In genomic region chr1:148424138-148425003, GRCh38 we compare ENCODE assay signal across 8 cellular contexts. TPM values are rescaled to one million over a fixed set of nuclear protein-coding genes. Genes with fewer than 3 reads are reported as not detected.
DNase-seq lines count a peak whose midpoint lies in the region; ATAC-seq and TF ChIP-seq lines count a peak whose summit lies in the region.
"Not testable (repeated sequence)": the region's sequence is repeated elsewhere in the genome, so short reads cannot be mapped to it uniquely, and the experiment has no call there.

No MANE protein-coding gene starts in this region.

- H3K36me3 ChIP-seq in IMR-90 (ENCODE audit: control insufficient read depth, insufficient read depth, low read length): not testable (repeated sequence)
- H3K36me3 ChIP-seq in esophagus squamous epithelium: peaks cover 0 to 14% (median 0%) of the 10 kb centered on the region in 3 donors

- not testable (repeated sequence) for H3K9me3 Mint-ChIP-seq in neural crest cell; stimulated activated naive CD8-positive, alpha-beta T cell treated with anti-CD3 and anti-CD28 coated beads, Interleukin-15, Interleukin-2, amounts not matched to agents 100 ng/mL and 50 ng/mL, for 24 hours

- not testable (repeated sequence) for H2AFZ ChIP-seq in IMR-90 (replicated peaks; ENCODE audit: low read length, poor library complexity)

- no CpG with 5 or more reads among the region's 1 CpG for WGBS in IMR-90 (ENCODE audit: extremely low coverage in 2 of 2, insufficient read length in 1 of 2), 2 experiments
- WGBS in esophagus squamous epithelium, 2 donors: 63 to 78% methylated on average over 1 of the region's 1 CpG

- H2BK20ac ChIP-seq in IMR-90 (ENCODE audit: low read depth, low read length): not testable (repeated sequence)

- CTCF ChIA-PET in IMR-90 (lab: Yijun Ruan, JAX): not testable (repeated sequence)

- H4K8ac ChIP-seq in IMR-90 (ENCODE audit: low read depth in 2 of 2, low read length in 2 of 2): not testable (repeated sequence)

- not testable (repeated sequence) for TF ChIP-seq CTCF in IMR-90 (conservative IDR thresholded peaks at IDR 0.05; ENCODE audit: low read depth, low read length); astrocyte of the cerebellum (IDR thresholded peaks at IDR 0.05; ENCODE audit: low read depth, low read length, missing control alignments); esophagus squamous epithelium (IDR thresholded peaks at IDR 0.05); neural crest cell (conservative IDR thresholded peaks at IDR 0.05)

- not testable (repeated sequence) for H3K79me1 ChIP-seq in IMR-90 (ENCODE audit: low read depth in 1 of 2, low read length in 2 of 2)

- not testable (repeated sequence) for TF ChIP-seq POLR2A in IMR-90 (IDR thresholded peaks at IDR 0.05; ENCODE audit: low read depth, low read length); esophagus squamous epithelium (IDR thresholded peaks at IDR 0.05)

- not testable (repeated sequence) for H2BK5ac ChIP-seq in IMR-90 (ENCODE audit: low read depth, low read length, poor library complexity, severe bottlenecking)

- in situ Hi-C loops in IMR-90 (cut with MboI; ENCODE audit: low sequenced_read_pairs); SK-MEL-5 (cut with HindIII; ENCODE audit: low pct_unique_long_range_greater_than_20kb, low sequenced_read_pairs); astrocyte of the cerebellum (cut with HindIII; ENCODE audit: low sequenced_read_pairs): not testable (repeated sequence)

- H3K4me3 Mint-ChIP-seq in neural crest cell; stimulated activated naive CD8-positive, alpha-beta T cell treated with anti-CD3 and anti-CD28 coated beads, Interleukin-15, Interleukin-2, amounts not matched to agents 100 ng/mL and 50 ng/mL, for 24 hours: not testable (repeated sequence)

- peak overlapping the region; percentile 9 for H3K27ac Mint-ChIP-seq in neural crest cell (ENCODE audit: unreplicated experiment)
- peak overlapping the region; percentile 52 for H3K27ac Mint-ChIP-seq in stimulated activated naive CD8-positive, alpha-beta T cell treated with anti-CD3 and anti-CD28 coated beads, Interleukin-15, Interleukin-2, amounts not matched to agents 100 ng/mL and 50 ng/mL, for 24 hours

- H3K27ac ChIP-seq in IMR-90 (ENCODE audit: insufficient read depth, low read length): not testable (repeated sequence)
- H3K27ac ChIP-seq in esophagus squamous epithelium: peak overlapping the region; percentile 17 to 65 (median 44)

- H3K14ac ChIP-seq in IMR-90 (replicated peaks; ENCODE audit: low read depth, low read length): not testable (repeated sequence)

- H3K9ac ChIP-seq in IMR-90 (ENCODE audit: low read depth, low read length): not testable (repeated sequence)

- H3K18ac ChIP-seq in IMR-90 (ENCODE audit: low read depth, low read length): not testable (repeated sequence)

- H4K5ac ChIP-seq in IMR-90 (ENCODE audit: low read depth, low read length): not testable (repeated sequence)

- H3K4me2 ChIP-seq in IMR-90 (ENCODE audit: low read depth, low read length): not testable (repeated sequence)

- not testable (repeated sequence) for H3K27me3 Mint-ChIP-seq in neural crest cell (ENCODE audit: low read depth); stimulated activated naive CD8-positive, alpha-beta T cell treated with anti-CD3 and anti-CD28 coated beads, Interleukin-15, Interleukin-2, amounts not matched to agents 100 ng/mL and 50 ng/mL, for 24 hours

- H3K36me3 Mint-ChIP-seq in neural crest cell (ENCODE audit: low read depth): not testable (repeated sequence)
- H3K36me3 Mint-ChIP-seq in stimulated activated naive CD8-positive, alpha-beta T cell treated with anti-CD3 and anti-CD28 coated beads, Interleukin-15, Interleukin-2, amounts not matched to agents 100 ng/mL and 50 ng/mL, for 24 hours (ENCODE audit: low read depth): peaks cover 61% of the 10 kb centered on the region

- H3K4me1 ChIP-seq in IMR-90 (ENCODE audit: control insufficient read depth, insufficient read depth, low read length): not testable (repeated sequence)
- peaks cover 0 to 40% (median 8%) of the 10 kb centered on the region in 3 donors for H3K4me1 ChIP-seq in esophagus squamous epithelium

- H2BK15ac ChIP-seq in IMR-90 (ENCODE audit: low read depth, low read length): not testable (repeated sequence)

- not testable (repeated sequence) for H4K20me1 ChIP-seq in IMR-90 (ENCODE audit: insufficient read depth, low read length)

- not testable (repeated sequence) for H3K4ac ChIP-seq in IMR-90 (ENCODE audit: low read depth, low read length)

- not testable (repeated sequence) for H3K27me3 ChIP-seq in IMR-90 (ENCODE audit: control insufficient read depth, insufficient read depth, low read length); esophagus squamous epithelium

- DNase-seq in COLO668 (lab: John Stamatoyannopoulos, UW; ENCODE audit: unreplicated experiment) (peak; percentile 37), IMR-90 (peak; percentile 69), SK-MEL-5 (ENCODE audit: low read depth, low spot score) (peak; percentile 88), astrocyte of the cerebellum (ENCODE audit: low read depth) (peak; percentile 26), islet precursor cell (peak; percentile 86)
- not testable (repeated sequence) for DNase-seq in esophagus squamous epithelium (lab: John Stamatoyannopoulos, UW); neural crest cell (ENCODE audit: low read depth, low spot score)

- not testable (repeated sequence) for H3K56ac ChIP-seq in IMR-90 (ENCODE audit: extremely low read depth, insufficient read depth, low read length)

- not testable (repeated sequence) for H3K23ac ChIP-seq in IMR-90 (ENCODE audit: low read depth, low read length)

- peaks cover 14% of the 10 kb centered on the region for H3K4me1 Mint-ChIP-seq in neural crest cell
- H3K4me1 Mint-ChIP-seq in stimulated activated naive CD8-positive, alpha-beta T cell treated with anti-CD3 and anti-CD28 coated beads, Interleukin-15, Interleukin-2, amounts not matched to agents 100 ng/mL and 50 ng/mL, for 24 hours (ENCODE audit: low read depth): peaks cover 65% of the 10 kb centered on the region

- not testable (repeated sequence) for H3K9me1 ChIP-seq in IMR-90 (ENCODE audit: insufficient read depth, low read length)

- not testable (repeated sequence) for H2AK5ac ChIP-seq in IMR-90 (ENCODE audit: low read depth, low read length)

- intact Hi-C loops in IMR-90 (cut with micrococcal nuclease); esophagus squamous epithelium (cut with DNase I): not testable (repeated sequence)

- not testable (repeated sequence) for H3K4me3 ChIP-seq in IMR-90 (ENCODE audit: insufficient read depth, low read depth, low read length); astrocyte of the cerebellum (ENCODE audit: low read depth, low read length); esophagus squamous epithelium

- not testable (repeated sequence) for H2BK120ac ChIP-seq in IMR-90 (ENCODE audit: low read depth, low read length)

- POLR2A ChIA-PET in IMR-90 (lab: Charles Lee; ENCODE audit: unreplicated experiment): not testable (repeated sequence)

- ATAC-seq in IMR-90 (ENCODE audit: low read depth): peak; percentile 79

- TF ChIP-seq RAD21 in IMR-90 (IDR thresholded peaks at IDR 0.05; ENCODE audit: low read length): not testable (repeated sequence)

- dilution Hi-C loops in IMR-90 (cut with HindIII; ENCODE audit: low sequenced_read_pairs, unreplicated experiment): not testable (repeated sequence)

- not testable (repeated sequence) for H4K91ac ChIP-seq in IMR-90 (ENCODE audit: insufficient read depth, low read depth, low read length)

- not testable (repeated sequence) for BruUV-seq in IMR-90 (replicated peaks; lab: Mats Ljungman, UMichigan)

- not testable (repeated sequence) for H3K9me3 ChIP-seq in IMR-90 (ENCODE audit: control insufficient read depth, insufficient read depth, low read length); esophagus squamous epithelium

- not testable (repeated sequence) for H2AK9ac ChIP-seq in IMR-90 (replicated peaks; ENCODE audit: low read depth, low read length, poor library complexity)

RNA-seq across cellular contexts. Expression of gene PPIAL4G, which starts 58.7 kb away (rescaled TPM):
- total RNA-seq in IMR-90 (2012; rRNA removed) (not detected in 2 replicates), esophagus squamous epithelium (not detected), neural crest cell (0.09 TPM in 1 of 2 replicates, not detected in the other)
- not detected in 2 replicates for polyA plus RNA-seq in IMR-90 (2012; rRNA removed)
- polyA plus RNA-seq in IMR-90 (2012; cell fraction: cytosol; rRNA removed): not detected in 2 replicates
- polyA plus RNA-seq in IMR-90 (2012; cell fraction: nucleus; rRNA removed; ENCODE audit: low replicate concordance): not detected in 2 replicates
- not detected in 2 replicates for total RNA-seq in SK-MEL-5 (2014; rRNA removed; shearing (Covaris generic))
- not detected in 2 replicates for polyA plus RNA-seq in SK-MEL-5 (2015; cell fraction: cytosol; rRNA removed)
- polyA plus RNA-seq in SK-MEL-5 (2015; cell fraction: nucleus; rRNA removed): not detected in 2 replicates
